In genomic region chr13:21898990-21899389, GRCh38 we compare ENCODE assay signal across 1 cellular context.
TF ChIP-seq lines count a peak whose summit lies in the region.

No MANE protein-coding gene starts in this region.

TF ChIP-seq in HepG2, 621 proteins besides CTCF, POLR2A, EP300 and RAD21 (continued from another document):
- TF ChIP-seq ZNF513 (CRISPR knock-in tag; conservative IDR thresholded peaks at IDR 0.05): no peak
- TF ChIP-seq CHD2 (IDR thresholded peaks at IDR 0.05; ENCODE audit: low read depth, low read length): no peak
- TF ChIP-seq ZBTB38 (CRISPR knock-in tag; IDR thresholded peaks at IDR 0.05): no peak
- no peak for TF ChIP-seq ZNF770 (CRISPR knock-in tag; IDR thresholded peaks at IDR 0.05)
